Comparison of ENCODE assay signal across 1 cellular context in the genomic region with DNA sequence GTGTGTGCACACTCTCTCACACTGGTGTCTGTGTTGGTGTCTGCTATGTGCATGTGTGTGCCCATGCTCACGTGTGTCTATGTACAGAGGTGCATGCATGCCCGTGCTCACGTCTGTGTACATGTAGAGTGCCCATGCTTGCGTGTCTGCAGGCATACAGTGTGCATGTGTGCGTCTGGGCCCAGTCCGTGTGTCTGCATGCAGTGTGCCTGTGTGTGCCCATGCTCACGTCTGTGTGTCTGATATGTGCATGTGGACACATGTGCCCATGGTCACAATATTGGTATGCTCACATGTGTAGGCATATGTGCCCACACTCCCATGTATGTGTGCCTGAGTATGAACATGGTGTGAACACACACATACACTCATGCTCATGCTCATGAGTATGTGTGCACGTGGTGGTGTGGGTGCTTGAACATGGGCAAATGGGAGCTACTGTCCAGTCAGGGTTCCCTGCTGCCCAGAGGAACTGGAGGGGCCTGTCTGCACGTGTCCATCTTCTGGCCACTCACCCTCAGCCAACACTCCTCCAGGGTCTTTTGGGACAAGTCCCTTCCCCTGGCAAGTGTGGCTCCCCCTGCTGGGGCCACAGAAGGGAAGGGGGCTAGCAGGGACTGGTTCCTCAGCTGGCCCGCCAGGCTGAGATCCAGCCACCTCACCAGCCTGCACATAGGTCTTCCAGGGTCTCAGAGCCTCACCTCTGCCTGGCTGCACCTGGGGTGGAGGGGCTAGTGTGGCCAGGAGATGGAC.
TF ChIP-seq lines count a peak whose summit lies in the region.

No MANE protein-coding gene starts in this region.

TF ChIP-seq in GM23338, 12 proteins besides CTCF, POLR2A, EP300 and RAD21:
- no peak for TF ChIP-seq POLR2AphosphoS5 (IDR thresholded peaks at IDR 0.05; ENCODE audit: low read depth)
- TF ChIP-seq ZNF331 (CRISPR knock-in tag; IDR thresholded peaks at IDR 0.05; ENCODE audit: low read depth), result no peak
- TF ChIP-seq CREB1 (CRISPR knock-in tag; IDR thresholded peaks at IDR 0.05; ENCODE audit: low read depth), result no peak
- TF ChIP-seq, protein P1, sequence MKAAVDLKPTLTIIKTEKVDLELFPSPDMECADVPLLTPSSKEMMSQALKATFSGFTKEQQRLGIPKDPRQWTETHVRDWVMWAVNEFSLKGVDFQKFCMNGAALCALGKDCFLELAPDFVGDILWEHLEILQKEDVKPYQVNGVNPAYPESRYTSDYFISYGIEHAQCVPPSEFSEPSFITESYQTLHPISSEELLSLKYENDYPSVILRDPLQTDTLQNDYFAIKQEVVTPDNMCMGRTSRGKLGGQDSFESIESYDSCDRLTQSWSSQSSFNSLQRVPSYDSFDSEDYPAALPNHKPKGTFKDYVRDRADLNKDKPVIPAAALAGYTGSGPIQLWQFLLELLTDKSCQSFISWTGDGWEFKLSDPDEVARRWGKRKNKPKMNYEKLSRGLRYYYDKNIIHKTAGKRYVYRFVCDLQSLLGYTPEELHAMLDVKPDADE (IDR thresholded peaks at IDR 0.05), result no peak
- no peak for TF ChIP-seq NANOG (IDR thresholded peaks at IDR 0.05; ENCODE audit: borderline replicate concordance)
- TF ChIP-seq, protein P2, sequence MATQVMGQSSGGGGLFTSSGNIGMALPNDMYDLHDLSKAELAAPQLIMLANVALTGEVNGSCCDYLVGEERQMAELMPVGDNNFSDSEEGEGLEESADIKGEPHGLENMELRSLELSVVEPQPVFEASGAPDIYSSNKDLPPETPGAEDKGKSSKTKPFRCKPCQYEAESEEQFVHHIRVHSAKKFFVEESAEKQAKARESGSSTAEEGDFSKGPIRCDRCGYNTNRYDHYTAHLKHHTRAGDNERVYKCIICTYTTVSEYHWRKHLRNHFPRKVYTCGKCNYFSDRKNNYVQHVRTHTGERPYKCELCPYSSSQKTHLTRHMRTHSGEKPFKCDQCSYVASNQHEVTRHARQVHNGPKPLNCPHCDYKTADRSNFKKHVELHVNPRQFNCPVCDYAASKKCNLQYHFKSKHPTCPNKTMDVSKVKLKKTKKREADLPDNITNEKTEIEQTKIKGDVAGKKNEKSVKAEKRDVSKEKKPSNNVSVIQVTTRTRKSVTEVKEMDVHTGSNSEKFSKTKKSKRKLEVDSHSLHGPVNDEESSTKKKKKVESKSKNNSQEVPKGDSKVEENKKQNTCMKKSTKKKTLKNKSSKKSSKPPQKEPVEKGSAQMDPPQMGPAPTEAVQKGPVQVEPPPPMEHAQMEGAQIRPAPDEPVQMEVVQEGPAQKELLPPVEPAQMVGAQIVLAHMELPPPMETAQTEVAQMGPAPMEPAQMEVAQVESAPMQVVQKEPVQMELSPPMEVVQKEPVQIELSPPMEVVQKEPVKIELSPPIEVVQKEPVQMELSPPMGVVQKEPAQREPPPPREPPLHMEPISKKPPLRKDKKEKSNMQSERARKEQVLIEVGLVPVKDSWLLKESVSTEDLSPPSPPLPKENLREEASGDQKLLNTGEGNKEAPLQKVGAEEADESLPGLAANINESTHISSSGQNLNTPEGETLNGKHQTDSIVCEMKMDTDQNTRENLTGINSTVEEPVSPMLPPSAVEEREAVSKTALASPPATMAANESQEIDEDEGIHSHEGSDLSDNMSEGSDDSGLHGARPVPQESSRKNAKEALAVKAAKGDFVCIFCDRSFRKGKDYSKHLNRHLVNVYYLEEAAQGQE (IDR thresholded peaks at IDR 0.05; ENCODE audit: unreplicated experiment), result no peak
- TF ChIP-seq EZH2 (IDR thresholded peaks at IDR 0.05; ENCODE audit: low read depth, unreplicated experiment), result no peak
- TF ChIP-seq, protein P3, sequence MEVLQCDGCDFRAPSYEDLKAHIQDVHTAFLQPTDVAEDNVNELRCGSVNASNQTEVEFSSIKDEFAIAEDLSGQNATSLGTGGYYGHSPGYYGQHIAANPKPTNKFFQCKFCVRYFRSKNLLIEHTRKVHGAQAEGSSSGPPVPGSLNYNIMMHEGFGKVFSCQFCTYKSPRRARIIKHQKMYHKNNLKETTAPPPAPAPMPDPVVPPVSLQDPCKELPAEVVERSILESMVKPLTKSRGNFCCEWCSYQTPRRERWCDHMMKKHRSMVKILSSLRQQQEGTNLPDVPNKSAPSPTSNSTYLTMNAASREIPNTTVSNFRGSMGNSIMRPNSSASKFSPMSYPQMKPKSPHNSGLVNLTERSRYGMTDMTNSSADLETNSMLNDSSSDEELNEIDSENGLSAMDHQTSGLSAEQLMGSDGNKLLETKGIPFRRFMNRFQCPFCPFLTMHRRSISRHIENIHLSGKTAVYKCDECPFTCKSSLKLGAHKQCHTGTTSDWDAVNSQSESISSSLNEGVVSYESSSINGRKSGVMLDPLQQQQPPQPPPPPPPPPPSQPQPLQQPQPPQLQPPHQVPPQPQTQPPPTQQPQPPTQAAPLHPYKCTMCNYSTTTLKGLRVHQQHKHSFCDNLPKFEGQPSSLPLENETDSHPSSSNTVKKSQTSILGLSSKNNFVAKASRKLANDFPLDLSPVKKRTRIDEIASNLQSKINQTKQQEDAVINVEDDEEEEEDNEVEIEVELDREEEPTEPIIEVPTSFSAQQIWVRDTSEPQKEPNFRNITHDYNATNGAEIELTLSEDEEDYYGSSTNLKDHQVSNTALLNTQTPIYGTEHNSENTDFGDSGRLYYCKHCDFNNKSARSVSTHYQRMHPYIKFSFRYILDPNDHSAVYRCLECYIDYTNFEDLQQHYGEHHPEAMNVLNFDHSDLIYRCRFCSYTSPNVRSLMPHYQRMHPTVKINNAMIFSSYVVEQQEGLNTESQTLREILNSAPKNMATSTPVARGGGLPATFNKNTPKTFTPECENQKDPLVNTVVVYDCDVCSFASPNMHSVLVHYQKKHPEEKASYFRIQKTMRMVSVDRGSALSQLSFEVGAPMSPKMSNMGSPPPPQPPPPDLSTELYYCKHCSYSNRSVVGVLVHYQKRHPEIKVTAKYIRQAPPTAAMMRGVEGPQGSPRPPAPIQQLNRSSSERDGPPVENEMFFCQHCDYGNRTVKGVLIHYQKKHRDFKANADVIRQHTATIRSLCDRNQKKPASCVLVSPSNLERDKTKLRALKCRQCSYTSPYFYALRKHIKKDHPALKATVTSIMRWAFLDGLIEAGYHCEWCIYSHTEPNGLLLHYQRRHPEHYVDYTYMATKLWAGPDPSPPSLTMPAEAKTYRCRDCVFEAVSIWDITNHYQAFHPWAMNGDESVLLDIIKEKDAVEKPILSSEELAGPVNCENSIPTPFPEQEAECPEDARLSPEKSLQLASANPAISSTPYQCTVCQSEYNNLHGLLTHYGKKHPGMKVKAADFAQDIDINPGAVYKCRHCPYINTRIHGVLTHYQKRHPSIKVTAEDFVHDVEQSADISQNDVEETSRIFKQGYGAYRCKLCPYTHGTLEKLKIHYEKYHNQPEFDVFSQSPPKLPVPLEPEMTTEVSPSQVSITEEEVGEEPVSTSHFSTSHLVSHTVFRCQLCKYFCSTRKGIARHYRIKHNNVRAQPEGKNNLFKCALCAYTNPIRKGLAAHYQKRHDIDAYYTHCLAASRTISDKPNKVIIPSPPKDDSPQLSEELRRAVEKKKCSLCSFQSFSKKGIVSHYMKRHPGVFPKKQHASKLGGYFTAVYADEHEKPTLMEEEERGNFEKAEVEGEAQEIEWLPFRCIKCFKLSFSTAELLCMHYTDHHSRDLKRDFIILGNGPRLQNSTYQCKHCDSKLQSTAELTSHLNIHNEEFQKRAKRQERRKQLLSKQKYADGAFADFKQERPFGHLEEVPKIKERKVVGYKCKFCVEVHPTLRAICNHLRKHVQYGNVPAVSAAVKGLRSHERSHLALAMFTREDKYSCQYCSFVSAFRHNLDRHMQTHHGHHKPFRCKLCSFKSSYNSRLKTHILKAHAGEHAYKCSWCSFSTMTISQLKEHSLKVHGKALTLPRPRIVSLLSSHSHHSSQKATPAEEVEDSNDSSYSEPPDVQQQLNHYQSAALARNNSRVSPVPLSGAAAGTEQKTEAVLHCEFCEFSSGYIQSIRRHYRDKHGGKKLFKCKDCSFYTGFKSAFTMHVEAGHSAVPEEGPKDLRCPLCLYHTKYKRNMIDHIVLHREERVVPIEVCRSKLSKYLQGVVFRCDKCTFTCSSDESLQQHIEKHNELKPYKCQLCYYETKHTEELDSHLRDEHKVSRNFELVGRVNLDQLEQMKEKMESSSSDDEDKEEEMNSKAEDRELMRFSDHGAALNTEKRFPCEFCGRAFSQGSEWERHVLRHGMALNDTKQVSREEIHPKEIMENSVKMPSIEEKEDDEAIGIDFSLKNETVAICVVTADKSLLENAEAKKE (CRISPR knock-in tag; IDR thresholded peaks at IDR 0.05), result no peak
- no peak for TF ChIP-seq EZH2phosphoT487 (IDR thresholded peaks at IDR 0.05; ENCODE audit: unreplicated experiment)
- TF ChIP-seq STAT1 (IDR thresholded peaks at IDR 0.05; ENCODE audit: unreplicated experiment), result no peak
- no peak for TF ChIP-seq ZNF114 (CRISPR knock-in tag; IDR thresholded peaks at IDR 0.05)
- TF ChIP-seq JUNB (IDR thresholded peaks at IDR 0.05; ENCODE audit: unreplicated experiment), result no peak
